ENCODE assay signal across 18 cellular contexts in the genomic region with DNA sequence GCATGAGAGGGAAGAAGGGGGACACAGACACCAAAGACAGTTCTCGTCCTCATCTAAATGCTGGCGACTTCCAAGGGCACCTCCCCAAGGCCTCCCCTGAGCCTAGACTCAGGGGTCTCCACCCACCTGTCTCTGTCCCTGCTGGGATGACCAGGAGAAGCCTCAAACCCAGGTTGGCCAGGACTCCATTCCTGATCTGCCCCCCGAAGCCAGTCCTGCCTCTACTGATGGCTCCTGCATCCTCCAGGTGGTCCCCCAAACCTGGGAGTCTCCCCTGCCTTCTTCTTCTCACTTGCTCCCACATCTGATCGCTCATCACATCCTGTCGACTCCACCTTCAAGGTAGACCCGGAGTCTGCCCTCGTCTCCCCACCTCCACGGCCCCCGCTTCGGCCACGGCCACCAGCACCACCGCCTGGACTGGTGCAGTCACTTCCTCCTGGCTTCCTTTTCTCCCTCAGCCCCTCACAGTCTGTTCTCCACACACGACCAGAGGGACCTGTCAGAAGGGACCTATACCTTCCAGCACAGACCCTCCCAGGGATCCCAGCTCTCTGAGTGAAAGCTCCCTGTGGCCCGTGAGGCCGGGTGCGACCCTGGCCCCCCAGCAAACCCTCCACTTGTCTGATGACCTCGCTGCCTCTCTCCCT.
A peak's percentile ranks its signal among the peaks of the same experiment; 100 is the strongest.
DNase-seq lines count a peak whose midpoint lies in the region; ATAC-seq and TF ChIP-seq lines count a peak whose summit lies in the region.
"Had no signal": no experiment of that assay in that cellular context is flagged by ENCODE, and none has a peak within 500 bp of the region (broad histone marks: within the 10 kb centered on the region; RNA-seq: fewer than 3 reads in every experiment).

No MANE protein-coding gene starts in this region.

- H3K27me3 ChIP-seq in BLaER1 treated with 17β-estradiol and CSF1 and Interleukin-3, amounts not matched to agents 10 nM and 100 nM: peaks cover 0 to 30% (median 7%) of the 10 kb centered on the region in 11 experiments; a peak in 10 of 22 replicates
- H3K27me3 ChIP-seq in foreskin keratinocyte: no peaks in the 10 kb centered on the region
- H3K27me3 ChIP-seq: transverse colon had no signal

- DNase-seq in chondrocyte (ENCODE audit: low spot score) (no peak), foreskin keratinocyte (no peak), OCI-M2 (lab: John Stamatoyannopoulos, UW; ENCODE audit: unreplicated experiment) (no peak)
- DNase-seq: activated effector memory CD4-positive, alpha-beta T cell treated with Interleukin-2 at 50 U/mL for 16 hours; GOT3; hypothalamus; left colon; NCI-H1048; NCI-H2107; NCI-H748 treated with DMSO at 0.1 percent for 48 hours; transverse colon had no signal

- TF ChIP-seq CTCF in HEK293 (tag by site-specific recombination; IDR thresholded peaks at IDR 0.05) (no peak), chondrocyte (IDR thresholded peaks at IDR 0.05) (no peak), foreskin keratinocyte (conservative IDR thresholded peaks at IDR 0.05) (no peak)

- peak overlapping the region in 4 of 11 experiments; percentile 40 to 64 (median 43); a peak in 2 of 22 replicates for H3K9ac ChIP-seq in BLaER1 treated with 17β-estradiol and CSF1 and Interleukin-3, amounts not matched to agents 10 nM and 100 nM
- H3K9ac ChIP-seq: parathyroid adenoma had no signal

- no peaks in the 10 kb centered on the region for H3K36me3 Mint-ChIP-seq in chondrocyte (ENCODE audit: low read depth)

- POLR2A ChIA-PET in HEK293 (lab: Yijun Ruan, JAX): no interaction called here

- H3K27ac ChIP-seq in BLaER1 treated with 17β-estradiol and CSF1 and Interleukin-3, amounts not matched to agents 10 nM and 100 nM: peak overlapping the region in 3 of 11 experiments; percentile 9 to 78 (median 38); a peak in 4 of 22 replicates
- no peak overlapping the region for H3K27ac ChIP-seq in HEK293 (ENCODE audit: extremely low read depth, low read depth, low read length)
- peak overlapping the region in 16 of 21 experiments; percentile 9 to 90 (median 83) for H3K27ac ChIP-seq in skin epidermis
- H3K27ac ChIP-seq in foreskin keratinocyte: no peak overlapping the region
- H3K27ac ChIP-seq: parathyroid adenoma had no signal

- ATAC-seq in foreskin keratinocyte (no peak), GM21825 (IDR thresholded peaks at IDR 0.05; ENCODE audit: unreplicated experiment) (no peak)
- ATAC-seq: left colon, mucosa of descending colon had no signal

- peaks cover 0 to 14% (median 0%) of the 10 kb centered on the region in 11 experiments; a peak in 5 of 22 replicates for H4K20me1 ChIP-seq in BLaER1 treated with 17β-estradiol and CSF1 and Interleukin-3, amounts not matched to agents 10 nM and 100 nM

- no peaks in the 10 kb centered on the region for H3K27me3 Mint-ChIP-seq in chondrocyte (ENCODE audit: low read depth)

- peak overlapping the region; percentile 65 for H3K27ac Mint-ChIP-seq in chondrocyte (ENCODE audit: unreplicated experiment)
- H3K27ac Mint-ChIP-seq: B cell had no signal

- H3K4me1 ChIP-seq in BLaER1 treated with 17β-estradiol and CSF1 and Interleukin-3, amounts not matched to agents 10 nM and 100 nM: peaks cover 36 to 91% (median 57%) of the 10 kb centered on the region in 10 experiments
- H3K4me1 ChIP-seq in HEK293 (ENCODE audit: control insufficient read depth, insufficient read depth, low read length) (peaks cover 14% of the 10 kb centered on the region), foreskin keratinocyte (peaks cover 8% of the 10 kb centered on the region)
- H3K4me1 ChIP-seq: parathyroid adenoma had no signal

- H3K4me3 Mint-ChIP-seq in chondrocyte (ENCODE audit: unreplicated experiment): no peak overlapping the region
- H3K4me3 Mint-ChIP-seq: B cell had no signal

- H3K4me2 ChIP-seq in BLaER1 treated with 17β-estradiol and CSF1 and Interleukin-3, amounts not matched to agents 10 nM and 100 nM: peak overlapping the region in 10 of 11 experiments; percentile 69 to 98 (median 91); a peak in 16 of 22 replicates

- H3K4me3 ChIP-seq in BLaER1 treated with 17β-estradiol and CSF1 and Interleukin-3, amounts not matched to agents 10 nM and 100 nM: no peak overlapping the region
- H3K4me3 ChIP-seq in HEK293 (ENCODE audit: low read depth, low read length) (no peak overlapping the region), skin epidermis (no peak overlapping the region)
- H3K4me3 ChIP-seq: mucosa of descending colon, transverse colon had no signal

- no peaks in the 10 kb centered on the region for H3K36me3 ChIP-seq in BLaER1 treated with 17β-estradiol and CSF1 and Interleukin-3, amounts not matched to agents 10 nM and 100 nM
- H3K36me3 ChIP-seq in HEK293 (ENCODE audit: control insufficient read depth in 2 of 2, insufficient read depth in 1 of 2, low read length in 2 of 2): no peaks in the 10 kb centered on the region
- H3K36me3 ChIP-seq: transverse colon had no signal

- CTCF ChIA-PET in HEK293 (lab: Yijun Ruan, JAX): interaction anchor here (0.7 to 0.8 kb wide), 2 partner anchors 9 to 144 kb away, joined by 3 read pairs; no protein-coding TSS in a partner anchor

- no peaks in the 10 kb centered on the region for H3K9me3 ChIP-seq in BLaER1 treated with 17β-estradiol and CSF1 and Interleukin-3, amounts not matched to agents 10 nM and 100 nM (replicated peaks in 1 of 11)
- H3K9me3 ChIP-seq in HEK293 (ENCODE audit: control insufficient read depth, insufficient read depth, low read depth, low read length): no peaks in the 10 kb centered on the region
- H3K9me3 ChIP-seq: mucosa of descending colon, transverse colon had no signal

- no peaks in the 10 kb centered on the region for H3K9me3 Mint-ChIP-seq in chondrocyte (ENCODE audit: low read depth)

- H3K4me1 Mint-ChIP-seq in chondrocyte (ENCODE audit: low read depth): peaks cover 47% of the 10 kb centered on the region

TF ChIP-seq in HEK293, 187 proteins besides CTCF, POLR2A, EP300 and RAD21 (continues in another document):
- TF ChIP-seq OVOL3 (tag by site-specific recombination; IDR thresholded peaks at IDR 0.05) (no peak), KLF1 (tag by site-specific recombination; IDR thresholded peaks at IDR 0.05) (no peak), ZIC2 (tag by site-specific recombination; IDR thresholded peaks at IDR 0.05) (0 out of 2 replicates have a peak, but pooled peaks have one; percentile 43), ZXDB (tag by site-specific recombination; IDR thresholded peaks at IDR 0.05) (no peak), ZNF146 (tag by site-specific recombination; IDR thresholded peaks at IDR 0.05) (no peak), ZBTB17 (tag by site-specific recombination; IDR thresholded peaks at IDR 0.05) (no peak), GLIS1 (tag by site-specific recombination; IDR thresholded peaks at IDR 0.05) (0 out of 2 replicates have a peak, but pooled peaks have one; percentile 7), ZNF521 (tag by site-specific recombination; IDR thresholded peaks at IDR 0.05) (no peak), ZNF211 (tag by site-specific recombination; IDR thresholded peaks at IDR 0.05; ENCODE audit: low read depth) (no peak), ZNF768 (tag by site-specific recombination; IDR thresholded peaks at IDR 0.05) (no peak), YY1 (tag by site-specific recombination; IDR thresholded peaks at IDR 0.05) (no peak), ZNF140 (tag by site-specific recombination; IDR thresholded peaks at IDR 0.05) (no peak), KLF10 (tag by site-specific recombination; IDR thresholded peaks at IDR 0.05) (no peak), ZBTB20 (tag by site-specific recombination; IDR thresholded peaks at IDR 0.05) (no peak), TSHZ1 (tag by site-specific recombination; IDR thresholded peaks at IDR 0.05; ENCODE audit: borderline replicate concordance) (no peak)
- TF ChIP-seq, protein P1, sequence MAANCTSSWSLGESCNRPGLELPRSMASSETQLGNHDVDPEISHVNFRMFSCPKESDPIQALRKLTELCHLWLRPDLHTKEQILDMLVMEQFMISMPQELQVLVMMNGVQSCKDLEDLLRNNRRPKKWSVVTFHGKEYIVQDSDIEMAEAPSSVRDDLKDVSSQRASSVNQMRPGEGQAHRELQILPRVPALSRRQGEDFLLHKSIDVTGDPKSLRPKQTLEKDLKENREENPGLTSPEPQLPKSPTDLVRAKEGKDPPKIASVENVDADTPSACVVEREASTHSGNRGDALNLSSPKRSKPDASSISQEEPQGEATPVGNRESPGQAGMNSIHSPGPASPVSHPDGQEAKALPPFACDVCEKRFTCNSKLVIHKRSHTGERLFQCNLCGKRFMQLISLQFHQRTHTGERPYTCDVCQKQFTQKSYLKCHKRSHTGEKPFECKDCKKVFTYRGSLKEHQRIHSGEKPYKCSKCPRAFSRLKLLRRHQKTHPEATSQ (tag by site-specific recombination; IDR thresholded peaks at IDR 0.05): no peak

Comparison
In these comparisons a context has a peak if more than half of its experiments do, and no peak if none do; other contexts are left out.
1. H3K27ac ChIP-seq: peak in skin epidermis (16 of 21); none in HEK293 (single experiment) and foreskin keratinocyte (single experiment).